In genomic region chr1:8397511-8397910, GRCh38 we compare ENCODE assay signal across 8 cellular contexts.
DNase-seq lines count a peak whose midpoint lies in the region; ATAC-seq and TF ChIP-seq lines count a peak whose summit lies in the region.

No MANE protein-coding gene starts in this region.

- no peaks in the 10 kb centered on the region for H3K9me3 Mint-ChIP-seq in CD4-positive, alpha-beta memory T cell

- no peaks in the 10 kb centered on the region for H3K9me2 ChIP-seq in PC-9 (ENCODE audit: insufficient read depth)

- intact Hi-C loops in CD4-positive, alpha-beta memory T cell (cut with micrococcal nuclease): no loop called here
- intact Hi-C loops in PC-9 (cut with micrococcal nuclease; ENCODE audit: unreplicated experiment) (no loop called here), esophagus squamous epithelium (cut with DNase I) (no loop called here), aorta (cut with DNase I) (no loop called here)

- BruUV-seq in PC-9 (replicated peaks; lab: Mats Ljungman, UMichigan): no TSS peak

- H4K20me1 ChIP-seq in PC-9 (ENCODE audit: insufficient read depth) (no peaks in the 10 kb centered on the region), smooth muscle cell (ENCODE audit: low read depth) (peaks cover 98% of the 10 kb centered on the region)

- TF ChIP-seq CTCF in PC-9 (conservative IDR thresholded peaks at IDR 0.05) (no peak), esophagus squamous epithelium (IDR thresholded peaks at IDR 0.05) (no peak), smooth muscle cell (IDR thresholded peaks at IDR 0.05; ENCODE audit: borderline replicate concordance, insufficient read depth, poor library complexity, severe bottlenecking) (no peak)

- peaks cover 47% of the 10 kb centered on the region for H3F3A ChIP-seq in PC-9 (ENCODE audit: insufficient read depth, low read depth)
- H3F3A ChIP-seq in smooth muscle cell (ENCODE audit: low read depth): peaks cover 35% of the 10 kb centered on the region

- no peaks in the 10 kb centered on the region for H3K27me3 Mint-ChIP-seq in CD4-positive, alpha-beta memory T cell

- peaks cover 20% of the 10 kb centered on the region for H3K79me2 ChIP-seq in PC-9 (ENCODE audit: low read depth)
- H3K79me2 ChIP-seq in smooth muscle cell (ENCODE audit: low read depth): peaks cover 82% of the 10 kb centered on the region

- H3K9ac ChIP-seq in smooth muscle cell (ENCODE audit: low read depth): no peak overlapping the region

- no peak for DNase-seq in CD4-positive, alpha-beta memory T cell
- DNase-seq in PC-9 (peak in 1 of 2 experiments; percentile 45), esophagus squamous epithelium (lab: John Stamatoyannopoulos, UW) (no peak), smooth muscle cell (lab: John Stamatoyannopoulos, UW; ENCODE audit: unreplicated experiment) (no peak), aorta (no peak), NCI-H1417 (lab: John Stamatoyannopoulos, UW) (no peak)

- H3K4me3 Mint-ChIP-seq in CD4-positive, alpha-beta memory T cell: peak overlapping the region in 7 of 8 donors; percentile 10 to 92 (median 44)

- POLR2A ChIA-PET in CD4-positive, alpha-beta memory T cell (lab: Charles Lee; ENCODE audit: partially characterized antibody): interaction anchor here (0.7 to 1.5 kb wide), 6 partner anchors 14 to 84 kb away, joined by 3 to 6 read pairs (median 3); no protein-coding TSS in a partner anchor
- POLR2A ChIA-PET in PC-9 (lab: Charles Lee; ENCODE audit: unreplicated experiment): interaction anchor here (0.6 kb wide), 1 partner anchor 576 kb away, joined by 3 read pairs; no protein-coding TSS in a partner anchor

- H2AFZ ChIP-seq in PC-9: no peak overlapping the region
- H2AFZ ChIP-seq in smooth muscle cell (ENCODE audit: low read depth): no peak overlapping the region

- peaks cover 23 to 42% of the 10 kb centered on the region in 2 donors for H3K36me3 Mint-ChIP-seq in CD4-positive, alpha-beta memory T cell

- peak overlapping the region; percentile 2 for H3K27ac ChIP-seq in CD4-positive, alpha-beta memory T cell (ENCODE audit: low read depth, low read length)
- H3K27ac ChIP-seq in PC-9 (peak overlapping the region; percentile 95), esophagus squamous epithelium (peak overlapping the region; percentile 9 to 84 (median 80)), smooth muscle cell (ENCODE audit: low read depth) (peak overlapping the region; percentile 69), aorta (ENCODE audit: low read depth in 1 of 2, low read length in 2 of 2) (peak overlapping the region in 1 of 2 donors; percentile 57)

- ATAC-seq in GM21447 (IDR thresholded peaks at IDR 0.05; ENCODE audit: unreplicated experiment) (peak; percentile 49), GM19455 (IDR thresholded peaks at IDR 0.05; ENCODE audit: unreplicated experiment) (no peak), aorta (ENCODE audit: low FRiP score) (no peak)

- peak overlapping the region; percentile 42 for H3K4me2 ChIP-seq in PC-9
- H3K4me2 ChIP-seq in smooth muscle cell: peak overlapping the region; percentile 60

- CTCF ChIA-PET in CD4-positive, alpha-beta memory T cell (lab: Charles Lee; ENCODE audit: partially characterized antibody): interaction anchor here (0.6 to 6.1 kb wide), 5 partner anchors 11 to 91 kb away, joined by 3 to 40 read pairs (median 4); no protein-coding TSS in a partner anchor
- CTCF ChIA-PET in PC-9 (lab: Charles Lee): interaction anchor here (0.6 kb wide), 1 partner anchor 485 kb away, joined by 4 read pairs; no protein-coding TSS in a partner anchor

- no peak for TF ChIP-seq POLR2A in esophagus squamous epithelium (IDR thresholded peaks at IDR 0.05)

- peaks cover 58 to 75% (median 67%) of the 10 kb centered on the region in 4 donors for H3K4me1 Mint-ChIP-seq in CD4-positive, alpha-beta memory T cell

- peak overlapping the region; percentile 42 to 96 (median 75) for H3K27ac Mint-ChIP-seq in CD4-positive, alpha-beta memory T cell

- no peak overlapping the region for H3K4me3 ChIP-seq in CD4-positive, alpha-beta memory T cell (ENCODE audit: low read length in 2 of 2)
- H3K4me3 ChIP-seq in PC-9 (no peak overlapping the region), esophagus squamous epithelium (no peak overlapping the region), smooth muscle cell (no peak overlapping the region), aorta (ENCODE audit: low read length in 2 of 2) (no peak overlapping the region)

- no peaks in the 10 kb centered on the region for H3K27me3 ChIP-seq in CD4-positive, alpha-beta memory T cell (ENCODE audit: insufficient read depth, low read length)
- H3K27me3 ChIP-seq in PC-9 (ENCODE audit: insufficient read depth, low read depth) (no peaks in the 10 kb centered on the region), esophagus squamous epithelium (no peaks in the 10 kb centered on the region), smooth muscle cell (ENCODE audit: low read depth) (no peaks in the 10 kb centered on the region), aorta (ENCODE audit: control insufficient read depth in 1 of 2, insufficient read depth in 2 of 2, low read length in 1 of 2) (no peaks in the 10 kb centered on the region)

- no peaks in the 10 kb centered on the region for H3K9me3 ChIP-seq in CD4-positive, alpha-beta memory T cell (ENCODE audit: control insufficient read depth in 1 of 2, low read length in 2 of 2)
- H3K9me3 ChIP-seq in PC-9 (ENCODE audit: insufficient read depth, low read depth) (no peaks in the 10 kb centered on the region), esophagus squamous epithelium (no peaks in the 10 kb centered on the region), smooth muscle cell (replicated peaks; ENCODE audit: low read depth) (no peaks in the 10 kb centered on the region), aorta (ENCODE audit: control insufficient read depth, low read length) (no peaks in the 10 kb centered on the region)

- 42 to 64% methylated on average over 2 of the region's 2 CpGs for WGBS in esophagus squamous epithelium, 2 donors
- WGBS in smooth muscle cell (ENCODE audit: low lambda C conversion rate): 34% methylated on average over 2 of the region's 2 CpGs
- WGBS in aorta, 2 donors: 17 to 25% methylated on average over 2 of the region's 2 CpGs

- peaks cover 64% of the 10 kb centered on the region for H3K4me1 ChIP-seq in CD4-positive, alpha-beta memory T cell (ENCODE audit: insufficient read depth, low read length)
- H3K4me1 ChIP-seq in PC-9 (replicated peaks; ENCODE audit: insufficient read depth): peaks cover 58% of the 10 kb centered on the region
- peaks cover 23 to 56% (median 26%) of the 10 kb centered on the region in 3 donors for H3K4me1 ChIP-seq in esophagus squamous epithelium
- peaks cover 34% of the 10 kb centered on the region for H3K4me1 ChIP-seq in smooth muscle cell (ENCODE audit: low read depth)
- H3K4me1 ChIP-seq in aorta (ENCODE audit: control insufficient read depth in 1 of 2, insufficient read depth in 2 of 2, low read length in 2 of 2): peaks cover 11 to 12% of the 10 kb centered on the region in 2 donors

- peaks cover 9% of the 10 kb centered on the region for H3K36me3 ChIP-seq in CD4-positive, alpha-beta memory T cell (ENCODE audit: insufficient read depth, low read length)
- H3K36me3 ChIP-seq in PC-9 (ENCODE audit: low read depth): 0 out of 2 replicates have a peak, but pooled peaks cover 5% of the 10 kb centered on the region
- peaks cover 0 to 43% (median 0%) of the 10 kb centered on the region in 3 donors for H3K36me3 ChIP-seq in esophagus squamous epithelium
- H3K36me3 ChIP-seq in smooth muscle cell (ENCODE audit: low read depth): peaks cover 4% of the 10 kb centered on the region
- H3K36me3 ChIP-seq in aorta (ENCODE audit: control insufficient read depth in 1 of 2, insufficient read depth in 2 of 2, low read length in 1 of 2): no peaks in the 10 kb centered on the region
